1 cellular context compared by ENCODE assay signal in genomic region chr10:102701272-102701671, GRCh38.
TF ChIP-seq lines count a peak whose summit lies in the region.

No MANE protein-coding gene starts in this region.

TF ChIP-seq in GM23338, 12 proteins besides CTCF, POLR2A, EP300 and RAD21:
- TF ChIP-seq ZNF462 (CRISPR knock-in tag; IDR thresholded peaks at IDR 0.05) (no peak), REST (IDR thresholded peaks at IDR 0.05; ENCODE audit: unreplicated experiment) (no peak)
